Comparison of ENCODE assay signal across 10 cellular contexts in genomic region chr1:221166559-221167318, GRCh38.
DNase-seq lines count a peak whose midpoint lies in the region; ATAC-seq and TF ChIP-seq lines count a peak whose summit lies in the region.
"Had no signal": no experiment of that assay in that cellular context is flagged by ENCODE, and none has a peak within 500 bp of the region (broad histone marks: within the 10 kb centered on the region; RNA-seq: fewer than 3 reads in every experiment).

No MANE protein-coding gene starts in this region.

- no peaks in the 10 kb centered on the region for H3K9me2 ChIP-seq in PC-9 (ENCODE audit: insufficient read depth)

- peaks cover 0 to 10% (median under 1%) of the 10 kb centered on the region in 11 donors for H3K9me3 ChIP-seq in heart right ventricle
- no peaks in the 10 kb centered on the region for H3K9me3 ChIP-seq in PC-9 (ENCODE audit: insufficient read depth, low read depth)

- H4K20me1 ChIP-seq in PC-9 (ENCODE audit: insufficient read depth): no peaks in the 10 kb centered on the region

- H3K4me3 ChIP-seq in heart right ventricle (no peak overlapping the region), PC-9 (no peak overlapping the region)

- intact Hi-C loops in heart right ventricle (cut with DNase I): no loop called here
- intact Hi-C loops in PC-9 (cut with micrococcal nuclease; ENCODE audit: unreplicated experiment): no loop called here

- no peak overlapping the region for H2AFZ ChIP-seq in PC-9

- CTCF ChIA-PET in PC-9 (lab: Charles Lee): no interaction called here

- 89% methylated on average over 4 of the region's 4 CpGs for WGBS in heart right ventricle, 2 donors

- ATAC-seq in GM18498 (IDR thresholded peaks at IDR 0.05; ENCODE audit: unreplicated experiment) (peak; percentile 88), HG02610 (IDR thresholded peaks at IDR 0.05; ENCODE audit: unreplicated experiment) (peak; percentile 84), heart right ventricle (peak in 6 of 8 donors; percentile 28 to 55 (median 44))

- BruUV-seq in PC-9 (replicated peaks; lab: Mats Ljungman, UMichigan): no TSS peak

- H3F3A ChIP-seq in PC-9 (ENCODE audit: insufficient read depth, low read depth): no peaks in the 10 kb centered on the region

- H3K27me3 ChIP-seq in heart right ventricle (no peaks in the 10 kb centered on the region), PC-9 (ENCODE audit: insufficient read depth, low read depth) (no peaks in the 10 kb centered on the region)

- TF ChIP-seq CTCF in heart right ventricle (IDR thresholded peaks at IDR 0.05): no peak
- TF ChIP-seq CTCF in PC-9 (conservative IDR thresholded peaks at IDR 0.05): no peak

- no peaks in the 10 kb centered on the region for H3K79me2 ChIP-seq in PC-9 (ENCODE audit: low read depth)

- H3K4me1 ChIP-seq in heart right ventricle (peaks cover 0 to 63% (median 5%) of the 10 kb centered on the region in 9 donors), PC-9 (replicated peaks; ENCODE audit: insufficient read depth) (no peaks in the 10 kb centered on the region)

- POLR2A ChIA-PET in PC-9 (lab: Charles Lee; ENCODE audit: unreplicated experiment): no interaction called here

- no peak overlapping the region for H3K4me2 ChIP-seq in PC-9

- DNase-seq in Kasumi-1 (lab: John Stamatoyannopoulos, UW) (peak; percentile 99 to 100), heart right ventricle (no peak), NCI-H187 treated with DMSO at 0.1 percent for 48 hours (lab: John Stamatoyannopoulos, UW) (no peak), PC-9 (no peak), NCI-H524 (lab: John Stamatoyannopoulos, UW) (no peak)
- DNase-seq in activated CD4-positive, alpha-beta T cell treated with anti-CD3 and anti-CD28 coated beads, Interleukin-2, amount 50 U/mL, for 48 hours: no peak
- DNase-seq: activated naive CD8-positive, alpha-beta T cell treated with anti-CD3 and anti-CD28 coated beads, Interleukin-2, amount 10 ng/mL, durations not matched to agents 7 days and 5 days; nucleus accumbens had no signal

- no peaks in the 10 kb centered on the region for H3K36me3 ChIP-seq in heart right ventricle
- no peaks in the 10 kb centered on the region for H3K36me3 ChIP-seq in PC-9 (ENCODE audit: low read depth)

- H3K27ac ChIP-seq in heart right ventricle (no peak overlapping the region), PC-9 (no peak overlapping the region)

Comparison
In these comparisons a context has a peak if more than half of its experiments do, and no peak if none do; other contexts are left out.
1. DNase-seq: peak in Kasumi-1 (2 of 2); none in heart right ventricle (0 of 2), NCI-H187 treated with DMSO at 0.1 percent for 48 hours (single experiment), PC-9 (0 of 2), activated CD4-positive, alpha-beta T cell treated with anti-CD3 and anti-CD28 coated beads, Interleukin-2, amount 50 U/mL, for 48 hours (0 of 2) and NCI-H524 (0 of 2).
2. Peak in every context shown above with its lines, with median percentiles within 50 percentile points of each other: ATAC-seq.